Comparison of ENCODE assay signal across 1 cellular context in the genomic region with DNA sequence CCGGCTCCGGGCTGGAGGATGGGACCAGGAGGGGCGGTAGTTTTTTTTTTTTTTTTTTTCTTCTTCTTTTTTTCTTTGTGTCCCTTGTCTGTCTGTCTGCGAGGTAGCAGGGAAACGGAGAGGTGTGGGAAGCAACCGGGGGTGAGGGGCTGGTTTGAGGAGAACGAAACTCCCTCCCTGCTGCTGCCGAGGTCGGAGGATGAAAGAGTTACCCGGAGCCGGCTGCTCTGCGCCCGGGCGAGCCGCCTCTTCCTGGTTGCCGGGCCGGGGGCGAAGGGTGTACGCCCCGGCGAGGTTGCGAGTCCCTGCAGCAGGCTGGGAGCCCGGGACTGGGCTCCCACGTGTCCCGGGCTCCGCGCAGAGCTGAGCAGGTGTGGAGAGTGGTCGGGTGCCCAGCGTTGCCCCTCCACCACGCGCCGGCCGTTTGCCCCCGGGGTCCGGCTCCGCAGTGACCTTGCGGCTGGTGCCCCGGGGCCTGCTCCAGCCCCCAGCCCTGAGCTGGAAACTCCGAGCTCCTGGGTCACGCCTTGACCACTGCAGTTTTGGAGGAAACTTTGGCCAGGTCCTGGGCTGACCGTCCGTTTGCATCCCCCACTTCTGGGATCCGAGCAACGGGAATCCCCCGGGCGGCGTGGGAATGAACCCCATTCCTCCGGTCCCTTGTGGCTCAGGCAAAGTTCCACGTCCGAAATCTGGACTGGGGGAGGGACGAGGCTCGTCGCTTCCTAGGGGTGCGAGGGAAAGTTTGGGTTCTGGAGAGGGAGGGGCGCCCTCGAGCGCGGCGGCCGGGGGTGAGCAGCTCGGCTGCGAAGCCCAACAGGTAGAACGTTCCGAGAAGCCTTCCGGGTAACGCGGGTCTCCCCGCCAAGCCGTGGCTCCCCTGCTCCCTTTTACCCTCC.
A peak's percentile ranks its signal among the peaks of the same experiment; 100 is the strongest.
TF ChIP-seq lines count a peak whose summit lies in the region.

No MANE protein-coding gene starts in this region.

TF ChIP-seq in K562, 482 proteins besides CTCF, POLR2A, EP300 and RAD21 (continued from another document and continues in another):
- TF ChIP-seq, protein P1, sequence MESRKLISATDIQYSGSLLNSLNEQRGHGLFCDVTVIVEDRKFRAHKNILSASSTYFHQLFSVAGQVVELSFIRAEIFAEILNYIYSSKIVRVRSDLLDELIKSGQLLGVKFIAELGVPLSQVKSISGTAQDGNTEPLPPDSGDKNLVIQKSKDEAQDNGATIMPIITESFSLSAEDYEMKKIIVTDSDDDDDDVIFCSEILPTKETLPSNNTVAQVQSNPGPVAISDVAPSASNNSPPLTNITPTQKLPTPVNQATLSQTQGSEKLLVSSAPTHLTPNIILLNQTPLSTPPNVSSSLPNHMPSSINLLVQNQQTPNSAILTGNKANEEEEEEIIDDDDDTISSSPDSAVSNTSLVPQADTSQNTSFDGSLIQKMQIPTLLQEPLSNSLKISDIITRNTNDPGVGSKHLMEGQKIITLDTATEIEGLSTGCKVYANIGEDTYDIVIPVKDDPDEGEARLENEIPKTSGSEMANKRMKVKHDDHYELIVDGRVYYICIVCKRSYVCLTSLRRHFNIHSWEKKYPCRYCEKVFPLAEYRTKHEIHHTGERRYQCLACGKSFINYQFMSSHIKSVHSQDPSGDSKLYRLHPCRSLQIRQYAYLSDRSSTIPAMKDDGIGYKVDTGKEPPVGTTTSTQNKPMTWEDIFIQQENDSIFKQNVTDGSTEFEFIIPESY (CRISPR knock-in tag; IDR thresholded peaks at IDR 0.05), result no peak
- TF ChIP-seq ZNF197 (CRISPR knock-in tag; IDR thresholded peaks at IDR 0.05; ENCODE audit: low read depth) (no peak), HDAC1 (IDR thresholded peaks at IDR 0.05) (peak in 1 of 2 experiments; percentile 16; a peak in 1 of 4 replicates), CXXC5 (CRISPR knock-in tag; IDR thresholded peaks at IDR 0.05) (peak; percentile 40), SIX5 (IDR thresholded peaks at IDR 0.05; ENCODE audit: borderline replicate concordance in 1 of 2, insufficient read depth in 1 of 2, low read depth in 1 of 2, low read length in 2 of 2) (no peak), ZNF274 (IDR thresholded peaks at IDR 0.05; ENCODE audit: borderline replicate concordance, low read depth, low read length) (no peak), POLR2B (IDR thresholded peaks at IDR 0.05; ENCODE audit: low read depth, partially characterized antibody) (no peak), NFIC (IDR thresholded peaks at IDR 0.05) (no peak), ETV5 (CRISPR knock-in tag; IDR thresholded peaks at IDR 0.05; ENCODE audit: low read depth) (0 out of 2 replicates have a peak, but pooled peaks have one; percentile 1), HDAC2 (IDR thresholded peaks at IDR 0.05) (peak; percentile 0; the same call in 1 of the 2 replicates), PCBP1 (IDR thresholded peaks at IDR 0.05; ENCODE audit: low read depth, low read length, poor library complexity, severe bottlenecking) (peak; percentile 62), HMG20B (CRISPR knock-in tag; IDR thresholded peaks at IDR 0.05) (no peak), CREM (IDR thresholded peaks at IDR 0.05; ENCODE audit: low read depth) (no peak), ZBTB1 (CRISPR knock-in tag; IDR thresholded peaks at IDR 0.05; ENCODE audit: borderline replicate concordance, low read depth) (peak; percentile 58; the same call in 1 of the 2 replicates), NFRKB (IDR thresholded peaks at IDR 0.05; ENCODE audit: low read depth) (no peak), L3MBTL2 (IDR thresholded peaks at IDR 0.05) (peak; percentile 46; the same call in 1 of the 2 replicates), MTA1 (IDR thresholded peaks at IDR 0.05; ENCODE audit: borderline replicate concordance) (no peak), TSC22D4 (tag; IDR thresholded peaks at IDR 0.05) (no peak)
- TF ChIP-seq, protein P2, sequence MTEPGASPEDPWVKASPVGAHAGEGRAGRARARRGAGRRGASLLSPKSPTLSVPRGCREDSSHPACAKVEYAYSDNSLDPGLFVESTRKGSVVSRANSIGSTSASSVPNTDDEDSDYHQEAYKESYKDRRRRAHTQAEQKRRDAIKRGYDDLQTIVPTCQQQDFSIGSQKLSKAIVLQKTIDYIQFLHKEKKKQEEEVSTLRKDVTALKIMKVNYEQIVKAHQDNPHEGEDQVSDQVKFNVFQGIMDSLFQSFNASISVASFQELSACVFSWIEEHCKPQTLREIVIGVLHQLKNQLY (CRISPR knock-in tag; conservative IDR thresholded peaks at IDR 0.05), result no peak
- TF ChIP-seq, protein P3, sequence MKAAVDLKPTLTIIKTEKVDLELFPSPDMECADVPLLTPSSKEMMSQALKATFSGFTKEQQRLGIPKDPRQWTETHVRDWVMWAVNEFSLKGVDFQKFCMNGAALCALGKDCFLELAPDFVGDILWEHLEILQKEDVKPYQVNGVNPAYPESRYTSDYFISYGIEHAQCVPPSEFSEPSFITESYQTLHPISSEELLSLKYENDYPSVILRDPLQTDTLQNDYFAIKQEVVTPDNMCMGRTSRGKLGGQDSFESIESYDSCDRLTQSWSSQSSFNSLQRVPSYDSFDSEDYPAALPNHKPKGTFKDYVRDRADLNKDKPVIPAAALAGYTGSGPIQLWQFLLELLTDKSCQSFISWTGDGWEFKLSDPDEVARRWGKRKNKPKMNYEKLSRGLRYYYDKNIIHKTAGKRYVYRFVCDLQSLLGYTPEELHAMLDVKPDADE (conservative IDR thresholded peaks at IDR 0.05; ENCODE audit: control insufficient read depth, low read depth, low read length), result no peak
- TF ChIP-seq, protein P4, sequence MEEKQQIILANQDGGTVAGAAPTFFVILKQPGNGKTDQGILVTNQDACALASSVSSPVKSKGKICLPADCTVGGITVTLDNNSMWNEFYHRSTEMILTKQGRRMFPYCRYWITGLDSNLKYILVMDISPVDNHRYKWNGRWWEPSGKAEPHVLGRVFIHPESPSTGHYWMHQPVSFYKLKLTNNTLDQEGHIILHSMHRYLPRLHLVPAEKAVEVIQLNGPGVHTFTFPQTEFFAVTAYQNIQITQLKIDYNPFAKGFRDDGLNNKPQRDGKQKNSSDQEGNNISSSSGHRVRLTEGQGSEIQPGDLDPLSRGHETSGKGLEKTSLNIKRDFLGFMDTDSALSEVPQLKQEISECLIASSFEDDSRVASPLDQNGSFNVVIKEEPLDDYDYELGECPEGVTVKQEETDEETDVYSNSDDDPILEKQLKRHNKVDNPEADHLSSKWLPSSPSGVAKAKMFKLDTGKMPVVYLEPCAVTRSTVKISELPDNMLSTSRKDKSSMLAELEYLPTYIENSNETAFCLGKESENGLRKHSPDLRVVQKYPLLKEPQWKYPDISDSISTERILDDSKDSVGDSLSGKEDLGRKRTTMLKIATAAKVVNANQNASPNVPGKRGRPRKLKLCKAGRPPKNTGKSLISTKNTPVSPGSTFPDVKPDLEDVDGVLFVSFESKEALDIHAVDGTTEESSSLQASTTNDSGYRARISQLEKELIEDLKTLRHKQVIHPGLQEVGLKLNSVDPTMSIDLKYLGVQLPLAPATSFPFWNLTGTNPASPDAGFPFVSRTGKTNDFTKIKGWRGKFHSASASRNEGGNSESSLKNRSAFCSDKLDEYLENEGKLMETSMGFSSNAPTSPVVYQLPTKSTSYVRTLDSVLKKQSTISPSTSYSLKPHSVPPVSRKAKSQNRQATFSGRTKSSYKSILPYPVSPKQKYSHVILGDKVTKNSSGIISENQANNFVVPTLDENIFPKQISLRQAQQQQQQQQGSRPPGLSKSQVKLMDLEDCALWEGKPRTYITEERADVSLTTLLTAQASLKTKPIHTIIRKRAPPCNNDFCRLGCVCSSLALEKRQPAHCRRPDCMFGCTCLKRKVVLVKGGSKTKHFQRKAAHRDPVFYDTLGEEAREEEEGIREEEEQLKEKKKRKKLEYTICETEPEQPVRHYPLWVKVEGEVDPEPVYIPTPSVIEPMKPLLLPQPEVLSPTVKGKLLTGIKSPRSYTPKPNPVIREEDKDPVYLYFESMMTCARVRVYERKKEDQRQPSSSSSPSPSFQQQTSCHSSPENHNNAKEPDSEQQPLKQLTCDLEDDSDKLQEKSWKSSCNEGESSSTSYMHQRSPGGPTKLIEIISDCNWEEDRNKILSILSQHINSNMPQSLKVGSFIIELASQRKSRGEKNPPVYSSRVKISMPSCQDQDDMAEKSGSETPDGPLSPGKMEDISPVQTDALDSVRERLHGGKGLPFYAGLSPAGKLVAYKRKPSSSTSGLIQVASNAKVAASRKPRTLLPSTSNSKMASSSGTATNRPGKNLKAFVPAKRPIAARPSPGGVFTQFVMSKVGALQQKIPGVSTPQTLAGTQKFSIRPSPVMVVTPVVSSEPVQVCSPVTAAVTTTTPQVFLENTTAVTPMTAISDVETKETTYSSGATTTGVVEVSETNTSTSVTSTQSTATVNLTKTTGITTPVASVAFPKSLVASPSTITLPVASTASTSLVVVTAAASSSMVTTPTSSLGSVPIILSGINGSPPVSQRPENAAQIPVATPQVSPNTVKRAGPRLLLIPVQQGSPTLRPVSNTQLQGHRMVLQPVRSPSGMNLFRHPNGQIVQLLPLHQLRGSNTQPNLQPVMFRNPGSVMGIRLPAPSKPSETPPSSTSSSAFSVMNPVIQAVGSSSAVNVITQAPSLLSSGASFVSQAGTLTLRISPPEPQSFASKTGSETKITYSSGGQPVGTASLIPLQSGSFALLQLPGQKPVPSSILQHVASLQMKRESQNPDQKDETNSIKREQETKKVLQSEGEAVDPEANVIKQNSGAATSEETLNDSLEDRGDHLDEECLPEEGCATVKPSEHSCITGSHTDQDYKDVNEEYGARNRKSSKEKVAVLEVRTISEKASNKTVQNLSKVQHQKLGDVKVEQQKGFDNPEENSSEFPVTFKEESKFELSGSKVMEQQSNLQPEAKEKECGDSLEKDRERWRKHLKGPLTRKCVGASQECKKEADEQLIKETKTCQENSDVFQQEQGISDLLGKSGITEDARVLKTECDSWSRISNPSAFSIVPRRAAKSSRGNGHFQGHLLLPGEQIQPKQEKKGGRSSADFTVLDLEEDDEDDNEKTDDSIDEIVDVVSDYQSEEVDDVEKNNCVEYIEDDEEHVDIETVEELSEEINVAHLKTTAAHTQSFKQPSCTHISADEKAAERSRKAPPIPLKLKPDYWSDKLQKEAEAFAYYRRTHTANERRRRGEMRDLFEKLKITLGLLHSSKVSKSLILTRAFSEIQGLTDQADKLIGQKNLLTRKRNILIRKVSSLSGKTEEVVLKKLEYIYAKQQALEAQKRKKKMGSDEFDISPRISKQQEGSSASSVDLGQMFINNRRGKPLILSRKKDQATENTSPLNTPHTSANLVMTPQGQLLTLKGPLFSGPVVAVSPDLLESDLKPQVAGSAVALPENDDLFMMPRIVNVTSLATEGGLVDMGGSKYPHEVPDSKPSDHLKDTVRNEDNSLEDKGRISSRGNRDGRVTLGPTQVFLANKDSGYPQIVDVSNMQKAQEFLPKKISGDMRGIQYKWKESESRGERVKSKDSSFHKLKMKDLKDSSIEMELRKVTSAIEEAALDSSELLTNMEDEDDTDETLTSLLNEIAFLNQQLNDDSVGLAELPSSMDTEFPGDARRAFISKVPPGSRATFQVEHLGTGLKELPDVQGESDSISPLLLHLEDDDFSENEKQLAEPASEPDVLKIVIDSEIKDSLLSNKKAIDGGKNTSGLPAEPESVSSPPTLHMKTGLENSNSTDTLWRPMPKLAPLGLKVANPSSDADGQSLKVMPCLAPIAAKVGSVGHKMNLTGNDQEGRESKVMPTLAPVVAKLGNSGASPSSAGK (IDR thresholded peaks at IDR 0.05), result peak; percentile 45; the same call in 1 of the 2 replicates
- TF ChIP-seq, protein P5, sequence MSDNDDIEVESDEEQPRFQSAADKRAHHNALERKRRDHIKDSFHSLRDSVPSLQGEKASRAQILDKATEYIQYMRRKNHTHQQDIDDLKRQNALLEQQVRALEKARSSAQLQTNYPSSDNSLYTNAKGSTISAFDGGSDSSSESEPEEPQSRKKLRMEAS (CRISPR knock-in tag; IDR thresholded peaks at IDR 0.05), result no peak
- TF ChIP-seq, protein P6, sequence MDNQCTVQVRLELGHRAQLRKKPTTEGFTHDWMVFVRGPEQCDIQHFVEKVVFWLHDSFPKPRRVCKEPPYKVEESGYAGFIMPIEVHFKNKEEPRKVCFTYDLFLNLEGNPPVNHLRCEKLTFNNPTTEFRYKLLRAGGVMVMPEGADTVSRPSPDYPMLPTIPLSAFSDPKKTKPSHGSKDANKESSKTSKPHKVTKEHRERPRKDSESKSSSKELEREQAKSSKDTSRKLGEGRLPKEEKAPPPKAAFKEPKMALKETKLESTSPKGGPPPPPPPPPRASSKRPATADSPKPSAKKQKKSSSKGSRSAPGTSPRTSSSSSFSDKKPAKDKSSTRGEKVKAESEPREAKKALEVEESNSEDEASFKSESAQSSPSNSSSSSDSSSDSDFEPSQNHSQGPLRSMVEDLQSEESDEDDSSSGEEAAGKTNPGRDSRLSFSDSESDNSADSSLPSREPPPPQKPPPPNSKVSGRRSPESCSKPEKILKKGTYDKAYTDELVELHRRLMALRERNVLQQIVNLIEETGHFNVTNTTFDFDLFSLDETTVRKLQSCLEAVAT (IDR thresholded peaks at IDR 0.05), result no peak
- TF ChIP-seq, protein P7, sequence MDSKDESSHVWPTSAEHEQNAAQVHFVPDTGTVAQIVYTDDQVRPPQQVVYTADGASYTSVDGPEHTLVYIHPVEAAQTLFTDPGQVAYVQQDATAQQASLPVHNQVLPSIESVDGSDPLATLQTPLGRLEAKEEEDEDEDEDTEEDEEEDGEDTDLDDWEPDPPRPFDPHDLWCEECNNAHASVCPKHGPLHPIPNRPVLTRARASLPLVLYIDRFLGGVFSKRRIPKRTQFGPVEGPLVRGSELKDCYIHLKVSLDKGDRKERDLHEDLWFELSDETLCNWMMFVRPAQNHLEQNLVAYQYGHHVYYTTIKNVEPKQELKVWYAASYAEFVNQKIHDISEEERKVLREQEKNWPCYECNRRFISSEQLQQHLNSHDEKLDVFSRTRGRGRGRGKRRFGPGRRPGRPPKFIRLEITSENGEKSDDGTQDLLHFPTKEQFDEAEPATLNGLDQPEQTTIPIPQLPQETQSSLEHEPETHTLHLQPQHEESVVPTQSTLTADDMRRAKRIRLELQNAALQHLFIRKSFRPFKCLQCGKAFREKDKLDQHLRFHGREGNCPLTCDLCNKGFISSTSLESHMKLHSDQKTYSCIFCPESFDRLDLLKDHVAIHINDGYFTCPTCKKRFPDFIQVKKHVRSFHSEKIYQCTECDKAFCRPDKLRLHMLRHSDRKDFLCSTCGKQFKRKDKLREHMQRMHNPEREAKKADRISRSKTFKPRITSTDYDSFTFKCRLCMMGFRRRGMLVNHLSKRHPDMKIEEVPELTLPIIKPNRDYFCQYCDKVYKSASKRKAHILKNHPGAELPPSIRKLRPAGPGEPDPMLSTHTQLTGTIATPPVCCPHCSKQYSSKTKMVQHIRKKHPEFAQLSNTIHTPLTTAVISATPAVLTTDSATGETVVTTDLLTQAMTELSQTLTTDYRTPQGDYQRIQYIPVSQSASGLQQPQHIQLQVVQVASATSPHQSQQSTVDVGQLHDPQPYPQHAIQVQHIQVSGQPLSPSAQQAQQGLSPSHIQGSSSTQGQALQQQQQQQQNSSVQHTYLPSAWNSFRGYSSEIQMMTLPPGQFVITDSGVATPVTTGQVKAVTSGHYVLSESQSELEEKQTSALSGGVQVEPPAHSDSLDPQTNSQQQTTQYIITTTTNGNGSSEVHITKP (IDR thresholded peaks at IDR 0.05; ENCODE audit: partially characterized antibody), result peak; percentile 25
- TF ChIP-seq, protein P8, sequence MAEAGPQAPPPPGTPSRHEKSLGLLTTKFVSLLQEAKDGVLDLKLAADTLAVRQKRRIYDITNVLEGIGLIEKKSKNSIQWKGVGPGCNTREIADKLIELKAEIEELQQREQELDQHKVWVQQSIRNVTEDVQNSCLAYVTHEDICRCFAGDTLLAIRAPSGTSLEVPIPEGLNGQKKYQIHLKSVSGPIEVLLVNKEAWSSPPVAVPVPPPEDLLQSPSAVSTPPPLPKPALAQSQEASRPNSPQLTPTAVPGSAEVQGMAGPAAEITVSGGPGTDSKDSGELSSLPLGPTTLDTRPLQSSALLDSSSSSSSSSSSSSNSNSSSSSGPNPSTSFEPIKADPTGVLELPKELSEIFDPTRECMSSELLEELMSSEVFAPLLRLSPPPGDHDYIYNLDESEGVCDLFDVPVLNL (CRISPR knock-in tag; IDR thresholded peaks at IDR 0.05; ENCODE audit: low read depth), result no peak
- TF ChIP-seq, protein P9, sequence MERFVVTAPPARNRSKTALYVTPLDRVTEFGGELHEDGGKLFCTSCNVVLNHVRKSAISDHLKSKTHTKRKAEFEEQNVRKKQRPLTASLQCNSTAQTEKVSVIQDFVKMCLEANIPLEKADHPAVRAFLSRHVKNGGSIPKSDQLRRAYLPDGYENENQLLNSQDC (CRISPR knock-in tag; IDR thresholded peaks at IDR 0.05), result no peak
